39 cellular contexts compared by ENCODE assay signal in the genomic region with DNA sequence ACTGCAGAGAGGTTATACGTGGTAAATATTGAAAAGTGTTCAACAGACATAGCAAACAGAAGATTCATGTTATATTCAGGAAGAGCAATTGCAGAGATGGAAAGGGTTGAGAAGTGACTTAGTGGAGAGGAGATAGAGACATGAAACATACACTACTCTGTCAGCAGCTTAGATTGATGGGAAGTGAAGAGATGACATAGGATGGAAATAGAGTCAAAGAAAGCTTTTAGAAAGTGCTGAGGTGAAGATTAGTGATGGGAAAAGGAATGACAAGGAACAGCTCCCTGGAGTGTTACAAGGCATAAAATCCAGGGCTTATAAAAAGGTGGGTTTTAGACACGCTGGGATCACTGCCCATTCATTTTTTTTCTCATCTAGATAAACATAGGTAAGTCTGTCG.
"Had no signal": no experiment of that assay in that cellular context is flagged by ENCODE, and none has a peak within 500 bp of the region (broad histone marks: within the 10 kb centered on the region; RNA-seq: fewer than 3 reads in every experiment).

No MANE protein-coding gene starts in this region.

- H3K9me3 Mint-ChIP-seq: activated naive CD4-positive, alpha-beta T cell treated with anti-CD3 and anti-CD28 coated beads for 36 hours; activated naive CD4-positive, alpha-beta T cell treated with anti-CD3 and anti-CD28 coated beads, Interleukin-2, amount 10 ng/mL, durations not matched to agents 7 days and 5 days; activated naive CD4-positive, alpha-beta T cell treated with anti-CD3 and anti-CD28 coated beads, Interleukin-2, amount 50 U/mL, for 24 hours; activated naive CD4-positive, alpha-beta T cell treated with anti-CD3 and anti-CD28 coated beads, Interleukin-2, amount 50 U/mL, for 72 hours; activated naive CD8-positive, alpha-beta T cell treated with anti-CD3 and anti-CD28 coated beads for 36 hours; activated naive CD8-positive, alpha-beta T cell treated with anti-CD3 and anti-CD28 coated beads, Interleukin-2, amount 10 ng/mL, durations not matched to agents 7 days and 5 days; activated naive CD8-positive, alpha-beta T cell treated with anti-CD3 and anti-CD28 coated beads, Interleukin-2, amount 50 U/mL, for 24 hours; activated T-cell treated with anti-CD3 and anti-CD28 coated beads, Interleukin-2, amount 50 U/mL, for 24 hours; activated T-cell treated with anti-CD3 and anti-CD28 coated beads, Interleukin-2, amount 50 U/mL, for 4 hours; activated T-cell treated with anti-CD3 and anti-CD28 coated beads, Interleukin-2, amount 50 U/mL, for 72 hours; activated T-helper 1 cell treated with anti-CD3 and anti-CD28 coated beads, Interleukin-12 subunit alpha, Interleukin-12 subunit beta, Interleukin-2, Interleukin-4 antibody, amounts not matched to agents 30 ng/mL and 10 ng/mL and 1 ng/mL, durations not matched to agents 14 hours and 24 hours and 36 hours; activated T-helper 17 cell treated with anti-CD3 and anti-CD28 coated beads, Interleukin-2, amount 50 U/mL, for 72 hours; activated T-helper 2 cell treated with anti-CD3 and anti-CD28 coated beads, Interferon-gamma antibody, Interleukin-2, Interleukin-4, amounts not matched to agents 10 μg/mL and 5 μg/mL and 100 μg/mL, durations not matched to agents 14 hours and 24 hours and 36 hours; brain; central memory CD8-positive, alpha-beta T cell had no signal

- H3K4me3 ChIP-seq: adrenal gland, ascending aorta, body of pancreas, breast epithelium, cardiac muscle cell had no signal

- H3K36me3 ChIP-seq: adrenal gland, ascending aorta, brain microvascular endothelial cell, breast epithelium, cardiac muscle cell had no signal

- DNase-seq: activated effector memory CD4-positive, alpha-beta T cell treated with anti-CD3 and anti-CD28 coated beads, Interleukin-2, amount 50 U/mL, for 16 hours; activated effector memory CD4-positive, alpha-beta T cell treated with Interleukin-2 at 50 U/mL for 16 hours; activated gamma-delta T cell; activated gamma-delta T cell treated with Interleukin-2 at 50 U/mL for 16 hours; activated naive CD4-positive, alpha-beta T cell; activated naive CD4-positive, alpha-beta T cell treated with anti-CD3 and anti-CD28 coated beads for 36 hours; activated naive CD4-positive, alpha-beta T cell treated with anti-CD3 and anti-CD28 coated beads, Interleukin-2, amount 10 ng/mL, durations not matched to agents 7 days and 5 days; activated naive CD4-positive, alpha-beta T cell treated with anti-CD3 and anti-CD28 coated beads, Interleukin-2, amount 50 U/mL, for 16 hours; activated naive CD4-positive, alpha-beta T cell treated with Interleukin-2 at 50 U/mL for 16 hours; activated naive CD8-positive, alpha-beta T cell treated with anti-CD3 and anti-CD28 coated beads for 36 hours; activated naive CD8-positive, alpha-beta T cell treated with anti-CD3 and anti-CD28 coated beads, Interleukin-2, amount 10 ng/mL, durations not matched to agents 7 days and 5 days; activated naive CD8-positive, alpha-beta T cell treated with anti-CD3 and anti-CD28 coated beads, Interleukin-2, amount 50 U/mL, for 24 hours; activated T-cell treated with anti-CD3 and anti-CD28 coated beads, Interleukin-2, amount 50 U/mL, for 1 hour; activated T-cell treated with anti-CD3 and anti-CD28 coated beads, Interleukin-2, amount 50 U/mL, for 24 hours; activated T-cell treated with anti-CD3 and anti-CD28 coated beads, Interleukin-2, amount 50 U/mL, for 4 hours; activated T-cell treated with anti-CD3 and anti-CD28 coated beads, Interleukin-2, amount 50 U/mL, for 48 hours; activated T-cell treated with anti-CD3 and anti-CD28 coated beads, Interleukin-2, amount 50 U/mL, for 72 hours; adrenal gland; amniotic stem cell; anterior cingulate cortex; aorta; body of pancreas; brain microvascular endothelial cell; caudate nucleus; central memory CD4-positive, alpha-beta T cell; cerebellar nuclear complex had no signal

- H3K27me3 ChIP-seq: adrenal gland, ascending aorta, body of pancreas, brain microvascular endothelial cell, breast epithelium, cardiac muscle cell had no signal

- FAIRE-seq: astrocyte, bronchial epithelial cell had no signal

- ATAC-seq: activated naive CD4-positive, alpha-beta T cell treated with anti-CD3 and anti-CD28 coated beads, Interleukin-2, amount 50 U/mL, for 72 hours; activated naive CD8-positive, alpha-beta T cell treated with anti-CD3 and anti-CD28 coated beads, Interleukin-2, amount 50 U/mL, for 24 hours; activated T-cell treated with anti-CD3 and anti-CD28 coated beads, Interleukin-2, amount 50 U/mL, for 4 hours; activated T-cell treated with anti-CD3 and anti-CD28 coated beads, Interleukin-2, amount 50 U/mL, for 72 hours; activated T-helper 17 cell treated with anti-CD3 and anti-CD28 coated beads, Interleukin-2, amount 50 U/mL, for 72 hours; body of pancreas had no signal

- H3K36me3 Mint-ChIP-seq: activated naive CD4-positive, alpha-beta T cell treated with anti-CD3 and anti-CD28 coated beads, Interleukin-2, amount 10 ng/mL, durations not matched to agents 7 days and 5 days; activated naive CD4-positive, alpha-beta T cell treated with anti-CD3 and anti-CD28 coated beads, Interleukin-2, amount 50 U/mL, for 24 hours; activated naive CD4-positive, alpha-beta T cell treated with anti-CD3 and anti-CD28 coated beads, Interleukin-2, amount 50 U/mL, for 72 hours; activated naive CD8-positive, alpha-beta T cell; activated naive CD8-positive, alpha-beta T cell treated with anti-CD3 and anti-CD28 coated beads for 36 hours; activated naive CD8-positive, alpha-beta T cell treated with anti-CD3 and anti-CD28 coated beads, Interleukin-2, amount 10 ng/mL, durations not matched to agents 7 days and 5 days; brain had no signal

- H3K4me1 Mint-ChIP-seq: activated naive CD4-positive, alpha-beta T cell treated with anti-CD3 and anti-CD28 coated beads, Interleukin-2, amount 10 ng/mL, durations not matched to agents 7 days and 5 days; activated naive CD4-positive, alpha-beta T cell treated with anti-CD3 and anti-CD28 coated beads, Interleukin-2, amount 50 U/mL, for 24 hours; activated naive CD8-positive, alpha-beta T cell treated with anti-CD3 and anti-CD28 coated beads for 36 hours; activated naive CD8-positive, alpha-beta T cell treated with anti-CD3 and anti-CD28 coated beads, Interleukin-2, amount 10 ng/mL, durations not matched to agents 7 days and 5 days; activated naive CD8-positive, alpha-beta T cell treated with anti-CD3 and anti-CD28 coated beads, Interleukin-2, amount 50 U/mL, for 24 hours; activated T-helper 17 cell treated with anti-CD3 and anti-CD28 coated beads, Interleukin-2, amount 50 U/mL, for 72 hours; central memory CD8-positive, alpha-beta T cell had no signal

- H3K27ac Mint-ChIP-seq: activated naive CD4-positive, alpha-beta T cell treated with anti-CD3 and anti-CD28 coated beads for 36 hours; activated naive CD4-positive, alpha-beta T cell treated with anti-CD3 and anti-CD28 coated beads, Interleukin-2, amount 10 ng/mL, durations not matched to agents 7 days and 5 days; activated naive CD4-positive, alpha-beta T cell treated with anti-CD3 and anti-CD28 coated beads, Interleukin-2, amount 50 U/mL, for 24 hours; activated naive CD4-positive, alpha-beta T cell treated with anti-CD3 and anti-CD28 coated beads, Interleukin-2, amount 50 U/mL, for 72 hours; activated naive CD8-positive, alpha-beta T cell; activated naive CD8-positive, alpha-beta T cell treated with anti-CD3 and anti-CD28 coated beads for 36 hours; activated naive CD8-positive, alpha-beta T cell treated with anti-CD3 and anti-CD28 coated beads, Interleukin-2, amount 10 ng/mL, durations not matched to agents 7 days and 5 days; activated naive CD8-positive, alpha-beta T cell treated with anti-CD3 and anti-CD28 coated beads, Interleukin-2, amount 50 U/mL, for 24 hours; activated T-cell treated with anti-CD3 and anti-CD28 coated beads, Interleukin-2, amount 50 U/mL, for 24 hours; activated T-cell treated with anti-CD3 and anti-CD28 coated beads, Interleukin-2, amount 50 U/mL, for 72 hours; activated T-helper 1 cell treated with anti-CD3 and anti-CD28 coated beads, Interleukin-12 subunit alpha, Interleukin-12 subunit beta, Interleukin-2, Interleukin-4 antibody, amounts not matched to agents 30 ng/mL and 10 ng/mL and 1 ng/mL, durations not matched to agents 14 hours and 24 hours and 36 hours; activated T-helper 17 cell treated with anti-CD3 and anti-CD28 coated beads, Interleukin-2, amount 50 U/mL, for 72 hours; activated T-helper 2 cell treated with anti-CD3 and anti-CD28 coated beads, Interferon-gamma antibody, Interleukin-2, Interleukin-4, amounts not matched to agents 10 μg/mL and 5 μg/mL and 100 μg/mL, durations not matched to agents 14 hours and 24 hours and 36 hours; brain had no signal

- H3K27me3 Mint-ChIP-seq: activated naive CD4-positive, alpha-beta T cell treated with anti-CD3 and anti-CD28 coated beads, Interleukin-2, amount 10 ng/mL, durations not matched to agents 7 days and 5 days; activated naive CD4-positive, alpha-beta T cell treated with anti-CD3 and anti-CD28 coated beads, Interleukin-2, amount 50 U/mL, for 24 hours; activated naive CD8-positive, alpha-beta T cell; activated naive CD8-positive, alpha-beta T cell treated with anti-CD3 and anti-CD28 coated beads for 36 hours; activated T-cell treated with anti-CD3 and anti-CD28 coated beads, Interleukin-2, amount 50 U/mL, for 24 hours; activated T-helper 17 cell treated with anti-CD3 and anti-CD28 coated beads, Interleukin-2, amount 50 U/mL, for 72 hours; brain; central memory CD8-positive, alpha-beta T cell had no signal

- H3K27ac ChIP-seq: adrenal gland, ascending aorta, body of pancreas, brain microvascular endothelial cell, breast epithelium, cardiac muscle cell had no signal

- H3K9me3 ChIP-seq: adrenal gland, ascending aorta, body of pancreas, breast epithelium had no signal

- H3K4me1 ChIP-seq: adrenal gland, ascending aorta, breast epithelium had no signal

- H3K4me3 Mint-ChIP-seq: activated naive CD4-positive, alpha-beta T cell treated with anti-CD3 and anti-CD28 coated beads for 36 hours; activated naive CD4-positive, alpha-beta T cell treated with anti-CD3 and anti-CD28 coated beads, Interleukin-2, amount 10 ng/mL, durations not matched to agents 7 days and 5 days; activated naive CD4-positive, alpha-beta T cell treated with anti-CD3 and anti-CD28 coated beads, Interleukin-2, amount 50 U/mL, for 24 hours; activated naive CD8-positive, alpha-beta T cell; activated naive CD8-positive, alpha-beta T cell treated with anti-CD3 and anti-CD28 coated beads for 36 hours; activated naive CD8-positive, alpha-beta T cell treated with anti-CD3 and anti-CD28 coated beads, Interleukin-2, amount 10 ng/mL, durations not matched to agents 7 days and 5 days; activated naive CD8-positive, alpha-beta T cell treated with anti-CD3 and anti-CD28 coated beads, Interleukin-2, amount 50 U/mL, for 24 hours; activated T-cell treated with anti-CD3 and anti-CD28 coated beads, Interleukin-2, amount 50 U/mL, for 24 hours; activated T-cell treated with anti-CD3 and anti-CD28 coated beads, Interleukin-2, amount 50 U/mL, for 4 hours; activated T-cell treated with anti-CD3 and anti-CD28 coated beads, Interleukin-2, amount 50 U/mL, for 72 hours; activated T-helper 1 cell treated with anti-CD3 and anti-CD28 coated beads, Interleukin-12 subunit alpha, Interleukin-12 subunit beta, Interleukin-2, Interleukin-4 antibody, amounts not matched to agents 30 ng/mL and 10 ng/mL and 1 ng/mL, durations not matched to agents 14 hours and 24 hours and 36 hours; activated T-helper 17 cell treated with anti-CD3 and anti-CD28 coated beads, Interleukin-2, amount 50 U/mL, for 72 hours; brain; central memory CD8-positive, alpha-beta T cell had no signal
